Comparison of ENCODE assay signal across 15 cellular contexts in the genomic region with DNA sequence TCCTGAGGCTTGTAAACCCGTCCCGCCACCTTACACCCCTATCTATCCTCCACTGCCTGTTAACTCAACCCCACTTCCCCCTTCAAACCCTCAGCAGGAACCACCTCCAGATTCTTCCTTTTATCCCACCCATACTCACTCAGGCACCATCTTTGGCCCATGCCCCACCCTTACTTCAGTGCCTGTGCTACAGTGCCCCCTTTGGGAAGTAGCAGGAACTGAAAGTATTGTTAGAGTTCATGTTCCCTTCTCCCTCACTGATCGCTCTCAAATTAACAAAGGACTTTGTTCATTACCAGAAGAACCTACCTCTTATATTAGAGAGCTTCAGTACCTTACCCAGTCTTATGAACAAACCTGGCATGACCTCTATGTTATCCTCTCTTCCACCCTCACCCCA.
DNase-seq lines count a peak whose midpoint lies in the region; ATAC-seq and TF ChIP-seq lines count a peak whose summit lies in the region.
"Had no signal": no experiment of that assay in that cellular context is flagged by ENCODE, and none has a peak within 500 bp of the region (broad histone marks: within the 10 kb centered on the region; RNA-seq: fewer than 3 reads in every experiment).

No MANE protein-coding gene starts in this region.

- ATAC-seq in stimulated activated naive CD8-positive, alpha-beta T cell treated with anti-CD3 and anti-CD28 coated beads, Interleukin-15, Interleukin-2, amounts not matched to agents 100 U/mL and 50 U/mL, for 24 hours, result no peak
- no peak for ATAC-seq in stimulated activated naive CD8-positive, alpha-beta T cell treated with anti-CD3 and anti-CD28 coated beads, Interleukin-15, amount 100 ng/mL, for 72 hours
- ATAC-seq in HG03045 (IDR thresholded peaks at IDR 0.05; ENCODE audit: unreplicated experiment) (no peak), GM21825 (IDR thresholded peaks at IDR 0.05; ENCODE audit: unreplicated experiment) (no peak), HG03095 (IDR thresholded peaks at IDR 0.05; ENCODE audit: unreplicated experiment) (no peak)
- ATAC-seq: left cardiac atrium had no signal

- no peaks in the 10 kb centered on the region for H3K27me3 Mint-ChIP-seq in stimulated activated naive CD8-positive, alpha-beta T cell treated with anti-CD3 and anti-CD28 coated beads, Interleukin-15, amount 100 ng/mL, for 72 hours
- H3K27me3 Mint-ChIP-seq in endothelial cell (ENCODE audit: unreplicated experiment), result peaks cover 1% of the 10 kb centered on the region
- H3K27me3 Mint-ChIP-seq: dendritic cell treated with granulocyte-macrophage colony-stimulating factor and Interleukin-4, amounts not matched to agents 40 ng/mL and 50 ng/mL, for 4 days had no signal

- H3K27ac Mint-ChIP-seq in stimulated activated naive CD8-positive, alpha-beta T cell treated with anti-CD3 and anti-CD28 coated beads, Interleukin-15, amount 100 ng/mL, for 72 hours, result no peak overlapping the region
- no peak overlapping the region for H3K27ac Mint-ChIP-seq in endothelial cell (ENCODE audit: unreplicated experiment)
- H3K27ac Mint-ChIP-seq: activated naive CD8-positive, alpha-beta T cell treated with anti-CD3 and anti-CD28 coated beads, Interleukin-2, amount 10 ng/mL, durations not matched to agents 7 days and 5 days; dendritic cell treated with granulocyte-macrophage colony-stimulating factor and Interleukin-4, amounts not matched to agents 40 ng/mL and 50 ng/mL, for 4 days had no signal

- H3K4me3 Mint-ChIP-seq in stimulated activated naive CD8-positive, alpha-beta T cell treated with anti-CD3 and anti-CD28 coated beads, Interleukin-15, amount 100 ng/mL, for 72 hours, result no peak overlapping the region
- no peak overlapping the region for H3K4me3 Mint-ChIP-seq in endothelial cell (ENCODE audit: unreplicated experiment)
- H3K4me3 Mint-ChIP-seq: activated naive CD8-positive, alpha-beta T cell treated with anti-CD3 and anti-CD28 coated beads, Interleukin-2, amount 10 ng/mL, durations not matched to agents 7 days and 5 days; dendritic cell treated with granulocyte-macrophage colony-stimulating factor and Interleukin-4, amounts not matched to agents 40 ng/mL and 50 ng/mL, for 4 days had no signal

- H3K36me3 Mint-ChIP-seq in endothelial cell (ENCODE audit: low read depth, unreplicated experiment), result no peaks in the 10 kb centered on the region
- H3K36me3 Mint-ChIP-seq: activated naive CD8-positive, alpha-beta T cell treated with anti-CD3 and anti-CD28 coated beads, Interleukin-2, amount 10 ng/mL, durations not matched to agents 7 days and 5 days had no signal

- no peaks in the 10 kb centered on the region for H3K9me3 Mint-ChIP-seq in stimulated activated naive CD8-positive, alpha-beta T cell treated with anti-CD3 and anti-CD28 coated beads, Interleukin-15, amount 100 ng/mL, for 72 hours
- no peaks in the 10 kb centered on the region for H3K9me3 Mint-ChIP-seq in endothelial cell (ENCODE audit: unreplicated experiment)
- H3K9me3 Mint-ChIP-seq: activated naive CD8-positive, alpha-beta T cell treated with anti-CD3 and anti-CD28 coated beads, Interleukin-2, amount 10 ng/mL, durations not matched to agents 7 days and 5 days; dendritic cell treated with granulocyte-macrophage colony-stimulating factor and Interleukin-4, amounts not matched to agents 40 ng/mL and 50 ng/mL, for 4 days had no signal

- no peaks in the 10 kb centered on the region for H3K4me1 Mint-ChIP-seq in stimulated activated naive CD8-positive, alpha-beta T cell treated with anti-CD3 and anti-CD28 coated beads, Interleukin-15, amount 100 ng/mL, for 72 hours
- peaks cover 7% of the 10 kb centered on the region for H3K4me1 Mint-ChIP-seq in endothelial cell (ENCODE audit: unreplicated experiment)

- TF ChIP-seq CTCF in endothelial cell (IDR thresholded peaks at IDR 0.05; ENCODE audit: unreplicated experiment), result peak; percentile 38

- peak; percentile 7 for DNase-seq in stimulated activated naive CD8-positive, alpha-beta T cell treated with anti-CD3 and anti-CD28 coated beads, Interleukin-15, Interleukin-2, amounts not matched to agents 100 U/mL and 50 U/mL, for 24 hours
- no peak for DNase-seq in stimulated activated naive CD8-positive, alpha-beta T cell treated with anti-CD3 and anti-CD28 coated beads, Interleukin-15, amount 100 ng/mL, for 72 hours
- DNase-seq in NCI-H69 (lab: John Stamatoyannopoulos, UW) (peak; percentile 22), endothelial cell (ENCODE audit: low spot score) (no peak), NCI-H2029 treated with DMSO at 0.1 percent for 48 hours (lab: John Stamatoyannopoulos, UW) (no peak)
- DNase-seq: activated naive CD8-positive, alpha-beta T cell treated with anti-CD3 and anti-CD28 coated beads, Interleukin-2, amount 10 ng/mL, durations not matched to agents 7 days and 5 days; left cardiac atrium; NCI-H1417; NCI-H510A; stimulated activated CD4-positive, alpha-beta T cell treated with anti-CD3 and anti-CD28 coated beads, Interleukin-4, amount 100 ng/mL, for 4 hours; stimulated activated naive CD4-positive, alpha-beta T cell had no signal

Comparison
In these comparisons a context has a peak if more than half of its experiments do, and no peak if none do; other contexts are left out.
1. DNase-seq: peak in stimulated activated naive CD8-positive, alpha-beta T cell treated with anti-CD3 and anti-CD28 coated beads, Interleukin-15, Interleukin-2, amounts not matched to agents 100 U/mL and 50 U/mL, for 24 hours (single experiment) and NCI-H69 (single experiment); none in stimulated activated naive CD8-positive, alpha-beta T cell treated with anti-CD3 and anti-CD28 coated beads, Interleukin-15, amount 100 ng/mL, for 72 hours (0 of 2), endothelial cell (single experiment) and NCI-H2029 treated with DMSO at 0.1 percent for 48 hours (single experiment).